In genomic region chr9:98743818-98744611, GRCh38 we compare ENCODE assay signal across 32 cellular contexts. TPM values are rescaled to one million over a fixed set of nuclear protein-coding genes. Genes with fewer than 3 reads are reported as not detected.
"Had no signal": no experiment of that assay in that cellular context is flagged by ENCODE, and none has a peak within 500 bp of the region (broad histone marks: within the 10 kb centered on the region; RNA-seq: fewer than 3 reads in every experiment).

No MANE protein-coding gene starts in this region.

- DNase-seq: activated CD4-positive, alpha-beta memory T cell treated with anti-CD3 and anti-CD28 coated beads for 36 hours; activated CD4-positive, alpha-beta T cell treated with anti-CD3 and anti-CD28 coated beads for 36 hours; activated CD4-positive, alpha-beta T cell treated with anti-CD3 and anti-CD28 coated beads, Interleukin-2, amount 10 ng/mL, durations not matched to agents 24 days and 14 days; activated CD4-positive, CD25-positive, alpha-beta regulatory T cell; activated CD4-positive, CD25-positive, alpha-beta regulatory T cell treated with anti-CD3 and anti-CD28 coated beads, Interleukin-2, amount 50 U/mL, for 72 hours; activated CD8-positive, alpha-beta memory T cell treated with anti-CD3 and anti-CD28 coated beads, Interleukin-2, amount 10 ng/mL, durations not matched to agents 7 days and 5 days; activated CD8-positive, alpha-beta memory T cell treated with anti-CD3 and anti-CD28 coated beads, Interleukin-2, amount 50 U/mL, for 4 hours; activated CD8-positive, alpha-beta T cell treated with anti-CD3 and anti-CD28 coated beads, Interleukin-2, amount 10 ng/mL, durations not matched to agents 7 days and 5 days; activated naive CD4-positive, alpha-beta T cell treated with anti-CD3 and anti-CD28 coated beads for 36 hours; activated naive CD8-positive, alpha-beta T cell treated with anti-CD3 and anti-CD28 coated beads for 36 hours; activated naive CD8-positive, alpha-beta T cell treated with anti-CD3 and anti-CD28 coated beads, Interleukin-2, amount 50 U/mL, for 24 hours; activated T-cell treated with anti-CD3 and anti-CD28 coated beads, Interleukin-2, amount 50 U/mL, for 1 hour; activated T-cell treated with anti-CD3 and anti-CD28 coated beads, Interleukin-2, amount 50 U/mL, for 48 hours; adrenal gland; amygdala; aorta; body of pancreas; caudate nucleus; cortex of kidney; dermis blood vessel endothelial cell; effector CD4-positive, alpha-beta T cell; effector memory CD8-positive, alpha-beta T cell; erythroblast; esophagus squamous epithelium; foreskin melanocyte; glutamatergic neuron; heart left ventricle; T-helper 2 cell had no signal

- ATAC-seq: activated CD4-positive, alpha-beta T cell treated with anti-CD3 and anti-CD28 coated beads for 36 hours; activated CD8-positive, alpha-beta memory T cell treated with anti-CD3 and anti-CD28 coated beads, Interleukin-2, amount 10 ng/mL, durations not matched to agents 7 days and 5 days; activated CD8-positive, alpha-beta T cell treated with anti-CD3 and anti-CD28 coated beads, Interleukin-2, amount 10 ng/mL, durations not matched to agents 7 days and 5 days; activated naive CD8-positive, alpha-beta T cell treated with anti-CD3 and anti-CD28 coated beads, Interleukin-2, amount 50 U/mL, for 24 hours; body of pancreas; effector memory CD8-positive, alpha-beta T cell; heart left ventricle had no signal

- H3K9me3 ChIP-seq: adrenal gland, body of pancreas, esophagus squamous epithelium, heart left ventricle had no signal

- H3K27ac ChIP-seq: adrenal gland, body of pancreas, esophagus squamous epithelium, heart left ventricle had no signal

- H3K4me3 ChIP-seq: adrenal gland, body of pancreas, esophagus squamous epithelium, heart left ventricle had no signal

- H3K4me1 ChIP-seq: adrenal gland, esophagus squamous epithelium, heart left ventricle had no signal

- H3K27me3 ChIP-seq: adrenal gland, body of pancreas, esophagus squamous epithelium, heart left ventricle had no signal

RNA-seq across cellular contexts. Expression of gene GABBR2, which starts 35.3 kb away (rescaled TPM):
- total RNA-seq: activated CD4-positive, alpha-beta memory T cell treated with anti-CD3 and anti-CD28 coated beads for 36 hours; activated CD4-positive, alpha-beta T cell treated with anti-CD3 and anti-CD28 coated beads for 36 hours; activated CD4-positive, alpha-beta T cell treated with anti-CD3 and anti-CD28 coated beads, Interleukin-2, amount 10 ng/mL, durations not matched to agents 24 days and 14 days; activated CD8-positive, alpha-beta memory T cell treated with anti-CD3 and anti-CD28 coated beads for 36 hours; activated CD8-positive, alpha-beta memory T cell treated with anti-CD3 and anti-CD28 coated beads, Interleukin-2, amount 10 ng/mL, durations not matched to agents 7 days and 5 days; activated CD8-positive, alpha-beta T cell treated with anti-CD3 and anti-CD28 coated beads, Interleukin-2, amount 10 ng/mL, durations not matched to agents 7 days and 5 days; activated naive CD4-positive, alpha-beta T cell treated with anti-CD3 and anti-CD28 coated beads for 36 hours; activated naive CD8-positive, alpha-beta T cell treated with anti-CD3 and anti-CD28 coated beads for 36 hours; activated T-helper 1 cell treated with anti-CD3 and anti-CD28 coated beads, Interleukin-12 subunit alpha, Interleukin-12 subunit beta, Interleukin-2, Interleukin-4 antibody, amounts not matched to agents 30 ng/mL and 10 ng/mL and 1 ng/mL, durations not matched to agents 14 hours and 24 hours and 36 hours; body of pancreas; esophagus squamous epithelium; fibroblast of villous mesenchyme; T-helper 1 cell treated with Interleukin-12 subunit alpha and Interleukin-12 subunit beta and Interleukin-4 antibody, amounts not matched to agents 30 ng/mL and 1 ng/mL, for 36 hours had no signal
- polyA plus RNA-seq: aorta had no signal
